ENCODE assay signal across 8 cellular contexts in the genomic region with DNA sequence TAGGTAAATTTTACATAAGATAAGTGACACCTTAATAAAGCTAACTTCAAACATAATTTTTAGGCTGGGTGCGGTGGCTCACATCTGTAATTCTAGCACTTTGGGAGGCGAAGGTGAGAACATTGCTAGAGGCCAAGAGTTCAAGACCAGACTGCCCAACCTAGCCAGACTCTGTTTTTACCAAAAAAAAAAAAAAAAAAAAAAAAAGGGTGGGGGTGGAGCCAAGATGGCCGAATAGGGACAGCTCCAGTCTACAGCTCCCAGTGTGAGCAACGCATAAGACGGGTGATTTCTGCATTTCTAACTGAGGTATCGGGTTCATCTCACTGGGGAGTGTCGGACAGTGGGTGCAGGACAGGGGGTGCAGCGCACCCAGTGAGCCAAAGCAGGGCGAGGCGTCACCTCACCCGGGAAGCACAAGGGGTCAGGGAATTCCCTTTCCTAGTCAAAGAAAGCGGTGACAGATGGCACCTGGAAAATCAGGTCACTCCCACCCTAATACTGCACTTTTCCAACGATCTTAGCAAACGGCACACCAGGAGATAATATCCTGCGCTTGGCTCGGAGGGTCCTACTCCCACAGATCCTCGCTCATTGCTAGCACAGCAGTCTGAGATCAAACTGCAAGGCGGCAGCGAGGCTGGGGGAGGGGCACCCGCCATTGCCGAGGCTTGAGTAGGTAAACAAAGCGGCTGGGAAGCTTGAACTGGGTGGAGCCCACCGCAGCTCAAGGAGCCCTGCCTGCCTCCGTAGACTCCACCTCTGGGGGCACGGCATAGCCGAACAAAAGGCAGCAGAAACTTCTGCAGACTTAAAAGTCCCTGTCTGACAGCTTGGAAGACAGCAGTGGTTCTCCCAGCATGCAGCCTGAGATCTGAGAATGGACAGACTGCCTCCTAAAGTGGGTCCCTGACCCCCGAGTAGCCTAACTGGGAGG. TPM values are rescaled to one million over a fixed set of nuclear protein-coding genes. Genes with fewer than 3 reads are reported as not detected.
DNase-seq lines count a peak whose midpoint lies in the region; ATAC-seq and TF ChIP-seq lines count a peak whose summit lies in the region.
"Not testable (repeated sequence)": the region's sequence is repeated elsewhere in the genome, so short reads cannot be mapped to it uniquely, and the experiment has no call there.

No MANE protein-coding gene starts in this region.

- POLR2A ChIA-PET in HEK293 (lab: Yijun Ruan, JAX) (interaction anchor here (0.6 to 0.7 kb wide), 3 partner anchors 41 to 385 kb away, joined by 5 to 8 read pairs (median 5); no protein-coding TSS in a partner anchor), OCI-LY7 (lab: Charles Lee) (interaction anchor here (0.6 kb wide), 1 partner anchor 46 kb away, joined by 4 read pairs; no protein-coding TSS in a partner anchor)

- H3K36me3 Mint-ChIP-seq in activated CD8-positive, alpha-beta memory T cell treated with anti-CD3 and anti-CD28 coated beads, Interleukin-2, amount 10 ng/mL, durations not matched to agents 7 days and 5 days; memory B cell: not testable (repeated sequence)

- H3K36me3 ChIP-seq in HEK293 (ENCODE audit: control insufficient read depth in 2 of 2, insufficient read depth in 1 of 2, low read length in 2 of 2); OCI-LY7 (ENCODE audit: insufficient read depth, low read length); gastrocnemius medialis: not testable (repeated sequence)

- H3K27me3 ChIP-seq in gastrocnemius medialis = not testable (repeated sequence)

- not testable (repeated sequence) for H3K9me2 ChIP-seq in OCI-LY7 (ENCODE audit: insufficient read depth, low read length)

- CTCF ChIA-PET in HEK293 (lab: Yijun Ruan, JAX) = interaction anchor here (0.6 to 1.6 kb wide), 2 partner anchors 16 to 18 kb away, joined by 3 to 4 read pairs; no protein-coding TSS in a partner anchor
- CTCF ChIA-PET in OCI-LY7 (lab: Charles Lee; ENCODE audit: unreplicated experiment); activated CD8-positive, alpha-beta memory T cell treated with anti-CD3 and anti-CD28 coated beads, Interleukin-2, amount 10 ng/mL, durations not matched to agents 7 days and 5 days (lab: Charles Lee): not testable (repeated sequence)

- intact Hi-C loops in OCI-LY7 (cut with micrococcal nuclease; ENCODE audit: unreplicated experiment); gastrocnemius medialis (cut with DNase I; ENCODE audit: low total_unique reads): not testable (repeated sequence)

- not testable (repeated sequence) for H3K27me3 Mint-ChIP-seq in activated CD8-positive, alpha-beta memory T cell treated with anti-CD3 and anti-CD28 coated beads, Interleukin-2, amount 10 ng/mL, durations not matched to agents 7 days and 5 days; memory B cell

- H3K27ac ChIP-seq in 22Rv1 (peak overlapping the region; percentile 39; the same call in 1 of the 2 replicates), HEK293 (ENCODE audit: extremely low read depth, low read depth, low read length) (peak overlapping the region; percentile 64; the same call in 1 of the 2 replicates), gastrocnemius medialis (peak overlapping the region in 2 of 4 donors; percentile 41 to 55)
- H3K27ac ChIP-seq in OCI-LY7 (ENCODE audit: low read depth, low read length, poor library complexity, severe bottlenecking) = not testable (repeated sequence)

- not testable (repeated sequence) for H4K20me1 ChIP-seq in OCI-LY7 (ENCODE audit: insufficient read depth, low read length)

- H3K4me2 ChIP-seq in OCI-LY7 (ENCODE audit: low read length) = peak overlapping the region; percentile 53

- in situ Hi-C loops in gastrocnemius medialis (cut with MboI; ENCODE audit: low sequenced_read_pairs in 4 of 4) = not testable (repeated sequence)

- H3K4me3 Mint-ChIP-seq in activated CD8-positive, alpha-beta memory T cell treated with anti-CD3 and anti-CD28 coated beads, Interleukin-2, amount 10 ng/mL, durations not matched to agents 7 days and 5 days = peak overlapping the region; percentile 19
- H3K4me3 Mint-ChIP-seq in memory B cell = peak overlapping the region; percentile 75

- H3K9me3 Mint-ChIP-seq in activated CD8-positive, alpha-beta memory T cell treated with anti-CD3 and anti-CD28 coated beads, Interleukin-2, amount 10 ng/mL, durations not matched to agents 7 days and 5 days (ENCODE audit: low read depth); memory B cell: not testable (repeated sequence)

- not testable (repeated sequence) for H3K4me1 ChIP-seq in HEK293 (ENCODE audit: control insufficient read depth, insufficient read depth, low read length); OCI-LY7 (ENCODE audit: insufficient read depth, low read length, poor library complexity, severe bottlenecking); gastrocnemius medialis

- H3K79me2 ChIP-seq in OCI-LY7 (ENCODE audit: insufficient read depth, low read depth, low read length) = not testable (repeated sequence)

- not testable (repeated sequence) for H3K9me3 ChIP-seq in HEK293 (ENCODE audit: control insufficient read depth, insufficient read depth, low read depth, low read length); OCI-LY7 (ENCODE audit: low read length); gastrocnemius medialis

- H3K4me3 ChIP-seq in HEK293 (ENCODE audit: low read depth, low read length) (peak overlapping the region; percentile 49), OCI-LY7 (ENCODE audit: low read depth, low read length, poor library complexity, severe bottlenecking) (peak overlapping the region; percentile 53), cardiac fibroblast (replicated peaks in 1 of 2; ENCODE audit: low read depth in 2 of 2, low read length in 2 of 2) (peak overlapping the region; percentile 19 to 58), gastrocnemius medialis (peak overlapping the region; percentile 40 to 61 (median 53))

- ATAC-seq in activated CD8-positive, alpha-beta memory T cell treated with anti-CD3 and anti-CD28 coated beads, Interleukin-2, amount 10 ng/mL, durations not matched to agents 7 days and 5 days; memory B cell (ENCODE audit: low read depth); gastrocnemius medialis: not testable (repeated sequence)

- not testable (repeated sequence) for DNase-seq in OCI-LY7 (ENCODE audit: low spot score); activated CD8-positive, alpha-beta memory T cell treated with anti-CD3 and anti-CD28 coated beads, Interleukin-2, amount 10 ng/mL, durations not matched to agents 7 days and 5 days; memory B cell (ENCODE audit: low spot score in 2 of 2); gastrocnemius medialis
- DNase-seq in cardiac fibroblast (ENCODE audit: low read depth in 2 of 2) = peak; percentile 34 to 35
- peak; percentile 38 for DNase-seq in glomerular visceral epithelial cell (ENCODE audit: extremely low spot score)

- BruUV-seq in OCI-LY7 (replicated peaks; lab: Mats Ljungman, UMichigan) = not testable (repeated sequence)

- TF ChIP-seq CTCF in 22Rv1 (IDR thresholded peaks at IDR 0.05); HEK293 (tag by site-specific recombination; IDR thresholded peaks at IDR 0.05); OCI-LY7 (conservative IDR thresholded peaks at IDR 0.05; ENCODE audit: low read length); cardiac fibroblast (IDR thresholded peaks at IDR 0.05; ENCODE audit: low read depth, low read length); gastrocnemius medialis (IDR thresholded peaks at IDR 0.05 in 4 of 5, conservative IDR thresholded peaks at IDR 0.05 in 1 of 5): not testable (repeated sequence)

- H3K4me1 Mint-ChIP-seq in activated CD8-positive, alpha-beta memory T cell treated with anti-CD3 and anti-CD28 coated beads, Interleukin-2, amount 10 ng/mL, durations not matched to agents 7 days and 5 days = peaks cover 22% of the 10 kb centered on the region
- H3K4me1 Mint-ChIP-seq in memory B cell = not testable (repeated sequence)

- H3K27ac Mint-ChIP-seq in activated CD8-positive, alpha-beta memory T cell treated with anti-CD3 and anti-CD28 coated beads, Interleukin-2, amount 10 ng/mL, durations not matched to agents 7 days and 5 days; memory B cell: not testable (repeated sequence)

- not testable (repeated sequence) for TF ChIP-seq POLR2A in gastrocnemius medialis (IDR thresholded peaks at IDR 0.05)

- not testable (repeated sequence) for H2AFZ ChIP-seq in OCI-LY7 (ENCODE audit: low read length)

TF ChIP-seq in HEK293, 187 proteins besides CTCF, POLR2A, EP300 and RAD21 (continues in another document):
- peak; percentile 27 for TF ChIP-seq SETDB1 (IDR thresholded peaks at IDR 0.05; ENCODE audit: insufficient read length, low read length)
- TF ChIP-seq ZNF341 (tag by site-specific recombination; IDR thresholded peaks at IDR 0.05; ENCODE audit: low read depth) = 0 out of 2 replicates have a peak, but pooled peaks have one; percentile 31
- TF ChIP-seq, protein P1, sequence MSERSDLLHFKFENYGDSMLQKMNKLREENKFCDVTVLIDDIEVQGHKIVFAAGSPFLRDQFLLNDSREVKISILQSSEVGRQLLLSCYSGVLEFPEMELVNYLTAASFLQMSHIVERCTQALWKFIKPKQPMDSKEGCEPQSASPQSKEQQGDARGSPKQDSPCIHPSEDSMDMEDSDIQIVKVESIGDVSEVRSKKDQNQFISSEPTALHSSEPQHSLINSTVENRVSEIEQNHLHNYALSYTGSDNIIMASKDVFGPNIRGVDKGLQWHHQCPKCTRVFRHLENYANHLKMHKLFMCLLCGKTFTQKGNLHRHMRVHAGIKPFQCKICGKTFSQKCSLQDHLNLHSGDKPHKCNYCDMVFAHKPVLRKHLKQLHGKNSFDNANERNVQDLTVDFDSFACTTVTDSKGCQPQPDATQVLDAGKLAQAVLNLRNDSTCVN (tag by site-specific recombination; optimal IDR thresholded peaks at IDR 0.05) = peak; percentile 13
- TF ChIP-seq ZNF324 (tag by site-specific recombination; IDR thresholded peaks at IDR 0.05) = 0 out of 2 replicates have a peak, but pooled peaks have one; percentile 15
- peak; percentile 56; the same call in 1 of the 2 replicates for TF ChIP-seq ZEB2 (tag by site-specific recombination; IDR thresholded peaks at IDR 0.05)
- peak; percentile 41; the same call in 1 of the 2 replicates for TF ChIP-seq KLF1 (tag by site-specific recombination; IDR thresholded peaks at IDR 0.05)
- TF ChIP-seq PRDM1 (tag by site-specific recombination; IDR thresholded peaks at IDR 0.05) = peak; percentile 67
- TF ChIP-seq YY2 (tag by site-specific recombination; IDR thresholded peaks at IDR 0.05) = peak; percentile 41; the same call in 1 of the 2 replicates

RNA-seq across cellular contexts. Expression of gene GCH1, which starts 32.2 kb away (rescaled TPM):
- total RNA-seq in OCI-LY7 (2014; rRNA removed; shearing (Covaris generic)) = 13.8 and 14.7 TPM in 2 replicates
- total RNA-seq in OCI-LY7 (2022) = 22.0 and 22.5 TPM in 2 replicates
- 10 to 100 TPM; 70.8 to 73.2 TPM for total RNA-seq in activated CD8-positive, alpha-beta memory T cell treated with anti-CD3 and anti-CD28 coated beads, Interleukin-2, amount 10 ng/mL, durations not matched to agents 7 days and 5 days
- total RNA-seq in gastrocnemius medialis = 1 to 10 TPM in 2 of 4 donors, under 1 TPM in 2; 0.53 to 1.6 (median 0.92) TPM

Comparison
In these comparisons a context has a peak if more than half of its experiments do, and no peak if none do; other contexts are left out.
1. RNA of gene GCH1, which starts 32.2 kb away (total RNA-seq): 70.8 to 73.2 TPM in activated CD8-positive, alpha-beta memory T cell treated with anti-CD3 and anti-CD28 coated beads, Interleukin-2, amount 10 ng/mL, durations not matched to agents 7 days and 5 days and 13.8 to 22.5 TPM in OCI-LY7; 0.53 to 1.6 TPM in gastrocnemius medialis; every median in the first group is over 4 times any median in the second.
2. Peak in every context shown above with its lines, with median percentiles within 50 percentile points of each other: H3K4me3 ChIP-seq.